In genomic region chr3:194049394-194049793, GRCh38 we compare ENCODE assay signal across 16 cellular contexts.
"Had no signal": no experiment of that assay in that cellular context is flagged by ENCODE, and none has a peak within 500 bp of the region (broad histone marks: within the 10 kb centered on the region; RNA-seq: fewer than 3 reads in every experiment).

No MANE protein-coding gene starts in this region.

- H3K4me1 ChIP-seq: SJSA1 had no signal

- H3K36me3 ChIP-seq: SJSA1 had no signal

- H3K4me3 ChIP-seq: SJSA1, SK-N-MC had no signal

- H3K27me3 ChIP-seq: SJSA1 had no signal

- DNase-seq: KBM-7, MV-4-11, NCI-H1048, NCI-H1105, NCI-H187, NCI-H2029, NCI-H2081 treated with DMSO at 0.1 percent for 48 hours, NCI-H2227 treated with DMSO at 0.1 percent for 48 hours, NCI-H524, NCI-H526 treated with DMSO at 0.1 percent for 48 hours, NCI-H774, Right ventricle myocardium superior, RPMI8226, SIG-M5 had no signal
